17 cellular contexts compared by ENCODE assay signal in the genomic region with DNA sequence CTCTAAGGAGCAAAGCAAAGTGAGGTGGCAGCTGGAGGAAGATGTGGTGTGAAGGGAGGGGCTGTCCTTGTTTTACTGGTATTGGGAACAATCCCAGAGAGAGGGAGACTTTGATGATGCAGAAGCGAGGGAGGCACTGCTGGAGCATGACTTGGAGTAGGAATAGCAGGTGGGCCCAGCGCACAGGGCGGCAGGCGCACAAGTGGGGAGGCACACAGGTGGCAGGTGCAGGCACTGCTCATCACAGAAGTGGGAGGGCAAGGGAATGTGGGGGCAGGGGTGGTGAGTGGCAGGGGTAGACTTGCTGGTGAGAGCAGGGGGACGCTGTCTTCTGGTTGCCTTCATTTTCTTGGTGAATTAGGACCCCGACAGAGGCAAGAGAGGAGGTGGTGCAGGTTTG.
"Had no signal": no experiment of that assay in that cellular context is flagged by ENCODE, and none has a peak within 500 bp of the region (broad histone marks: within the 10 kb centered on the region; RNA-seq: fewer than 3 reads in every experiment).

No MANE protein-coding gene starts in this region.

- H3K9me3 ChIP-seq: adrenal gland, gastrocnemius medialis, heart left ventricle, tibial nerve, uterus had no signal

- ATAC-seq: gastrocnemius medialis; left lobe of liver; natural killer cell treated with Interleukin-12 subunit alpha and Interleukin-12 subunit beta and Interleukin-15 and Interleukin-18, amount 100 ng/mL, for 72 hours; right cardiac atrium had no signal

- H3K36me3 ChIP-seq: cardiac muscle cell, gastrocnemius medialis, uterus had no signal

- H3K4me1 ChIP-seq: gastrocnemius medialis, heart left ventricle, tibial nerve, uterus had no signal

- H3K27me3 ChIP-seq: adrenal gland, cardiac muscle cell, gastrocnemius medialis, heart left ventricle, tibial nerve, uterus had no signal

- DNase-seq: activated B cell treated with CpG ODN at 0.5 μM for 24 hours; activated CD4-positive, alpha-beta memory T cell treated with anti-CD3 and anti-CD28 coated beads for 36 hours; activated CD4-positive, alpha-beta T cell treated with anti-CD3 and anti-CD28 coated beads for 4 hours; activated effector memory CD4-positive, alpha-beta T cell treated with anti-CD3 and anti-CD28 coated beads, Interleukin-2, amount 50 U/mL, for 16 hours; activated T-cell treated with anti-CD3 and anti-CD28 coated beads, Interleukin-2, amount 50 U/mL, for 24 hours; erythroblast; gastrocnemius medialis; heart left ventricle; kidney; right cardiac atrium; uterus had no signal

- H3K4me3 ChIP-seq: adrenal gland, cardiac muscle cell, gastrocnemius medialis, heart left ventricle, lung, tibial nerve, uterus had no signal

- H3K27ac ChIP-seq: adrenal gland, cardiac muscle cell, gastrocnemius medialis, heart left ventricle, tibial nerve, uterus had no signal
